ENCODE assay signal across 13 cellular contexts in genomic region chr7:84191842-84192241, GRCh38. TPM values are rescaled to one million over a fixed set of nuclear protein-coding genes. Genes with fewer than 3 reads are reported as not detected.
A peak's percentile ranks its signal among the peaks of the same experiment; 100 is the strongest.
DNase-seq lines count a peak whose midpoint lies in the region; ATAC-seq and TF ChIP-seq lines count a peak whose summit lies in the region.
"Had no signal": no experiment of that assay in that cellular context is flagged by ENCODE, and none has a peak within 500 bp of the region (broad histone marks: within the 10 kb centered on the region; RNA-seq: fewer than 3 reads in every experiment).

No MANE protein-coding gene starts in this region.

- H3K27me3 ChIP-seq in GM23338 (ENCODE audit: insufficient read depth) = no peaks in the 10 kb centered on the region
- H3K27me3 ChIP-seq in SK-N-SH (ENCODE audit: insufficient read depth) = no peaks in the 10 kb centered on the region
- H3K27me3 ChIP-seq in foreskin keratinocyte = no peaks in the 10 kb centered on the region
- no peaks in the 10 kb centered on the region for H3K27me3 ChIP-seq in spleen (replicated peaks in 1 of 7)
- H3K27me3 ChIP-seq: Peyer's patch, right lobe of liver had no signal

- H3K79me2 ChIP-seq in GM23338 (replicated peaks; ENCODE audit: insufficient read depth) (peaks cover 78% of the 10 kb centered on the region), SK-N-SH (ENCODE audit: insufficient read depth) (peaks cover 50% of the 10 kb centered on the region)

- H4K20me1 ChIP-seq in GM23338 (replicated peaks; ENCODE audit: insufficient read depth) (no peaks in the 10 kb centered on the region), SK-N-SH (ENCODE audit: insufficient read depth) (no peaks in the 10 kb centered on the region)

- no peak overlapping the region for H2AFZ ChIP-seq in GM23338
- H2AFZ ChIP-seq in SK-N-SH (ENCODE audit: low read depth) = peak overlapping the region; percentile 60

- no peak; a peak in 2 of 4 replicates for TF ChIP-seq EP300 in SK-N-SH (IDR thresholded peaks at IDR 0.05; ENCODE audit: borderline replicate concordance in 1 of 2, low read depth in 1 of 2, low read length in 1 of 2)

- no peak for TF ChIP-seq CTCF in GM23338 (conservative IDR thresholded peaks at IDR 0.05; ENCODE audit: low read depth in 2 of 2)
- no peak for TF ChIP-seq CTCF in SK-N-SH (IDR thresholded peaks at IDR 0.05)
- TF ChIP-seq CTCF in foreskin keratinocyte (conservative IDR thresholded peaks at IDR 0.05) = no peak
- TF ChIP-seq CTCF in spleen (IDR thresholded peaks at IDR 0.05 in 8 of 11, conservative IDR thresholded peaks at IDR 0.05 in 3 of 11) = no peak

- no peak for TF ChIP-seq RAD21 in SK-N-SH (IDR thresholded peaks at IDR 0.05; ENCODE audit: low read length)

- H3K36me3 Mint-ChIP-seq in GM23338 (ENCODE audit: low read depth) = no peaks in the 10 kb centered on the region
- H3K36me3 Mint-ChIP-seq: IgD-negative memory B cell, memory B cell had no signal

- peak overlapping the region; percentile 88 for H3K4me3 Mint-ChIP-seq in GM23338
- H3K4me3 Mint-ChIP-seq: IgD-negative memory B cell, memory B cell had no signal

- H3K27me3 Mint-ChIP-seq in GM23338 (ENCODE audit: insufficient read depth, low read depth, poor library complexity) = peaks cover 3% of the 10 kb centered on the region
- H3K27me3 Mint-ChIP-seq: IgD-negative memory B cell, memory B cell had no signal

- CTCF ChIA-PET in SK-N-SH (lab: Yijun Ruan, JAX) = no interaction called here

- no peaks in the 10 kb centered on the region for H3K9me3 ChIP-seq in SK-N-SH
- no peaks in the 10 kb centered on the region for H3K9me3 ChIP-seq in spleen
- H3K9me3 ChIP-seq: Peyer's patch, right lobe of liver had no signal

- H3K4me3 ChIP-seq in GM23338 (peak overlapping the region; percentile 65), SK-N-SH (ENCODE audit: low read depth in 2 of 2, low read length in 1 of 2) (peak overlapping the region; percentile 67 to 79; a peak in 3 of 4 replicates), spleen (peak overlapping the region in 6 of 8 donors; percentile 1 to 67 (median 39))
- H3K4me3 ChIP-seq: right lobe of liver had no signal

- intact Hi-C loops in spleen (cut with DNase I; ENCODE audit: low total_unique reads) (no loop called here), head of caudate nucleus (cut with DNase I) (no loop called here)

- H3K9me2 ChIP-seq in GM23338 (ENCODE audit: insufficient read depth) = no peaks in the 10 kb centered on the region
- H3K9me2 ChIP-seq in SK-N-SH = no peaks in the 10 kb centered on the region

- peak overlapping the region; percentile 23 for H3K27ac Mint-ChIP-seq in GM23338
- H3K27ac Mint-ChIP-seq: IgD-negative memory B cell, memory B cell had no signal

- no peak for ATAC-seq in GM23338
- no peak for ATAC-seq in foreskin keratinocyte
- ATAC-seq: right lobe of liver had no signal

- H3K27ac ChIP-seq in GM23338 (ENCODE audit: low read depth) = no peak overlapping the region
- H3K27ac ChIP-seq in SK-N-SH (ENCODE audit: low read depth in 2 of 2, low read length in 1 of 2) = peak overlapping the region; percentile 53 to 74; a peak in 3 of 4 replicates
- peak overlapping the region; percentile 85 for H3K27ac ChIP-seq in foreskin keratinocyte
- peak overlapping the region in 7 of 8 donors; percentile 6 to 74 (median 44) for H3K27ac ChIP-seq in spleen
- H3K27ac ChIP-seq in caudate nucleus (ENCODE audit: low read depth, low read length) = no peak overlapping the region
- H3K27ac ChIP-seq: Peyer's patch, right lobe of liver had no signal

- no peaks in the 10 kb centered on the region for H3K36me3 ChIP-seq in GM23338 (ENCODE audit: insufficient read depth)
- H3K36me3 ChIP-seq in SK-N-SH (replicated peaks in 1 of 2; ENCODE audit: control insufficient read depth in 1 of 2, insufficient read depth in 2 of 2, low read length in 1 of 2) = no peaks in the 10 kb centered on the region
- no peaks in the 10 kb centered on the region for H3K36me3 ChIP-seq in spleen
- H3K36me3 ChIP-seq: Peyer's patch, right lobe of liver had no signal

- H3K4me1 Mint-ChIP-seq in GM23338 = peaks cover 44% of the 10 kb centered on the region

- peak overlapping the region; percentile 77 for H3K9ac ChIP-seq in SK-N-SH

- DNase-seq in GM23338 (ENCODE audit: low spot score) (no peak), SK-N-SH (no peak), foreskin keratinocyte (no peak), spleen (no peak), head of caudate nucleus (no peak), caudate nucleus (lab: John Stamatoyannopoulos, UW) (no peak), CD1c-positive myeloid dendritic cell (ENCODE audit: extremely low spot score) (no peak)
- DNase-seq: activated T-cell treated with anti-CD3 and anti-CD28 coated beads, Interleukin-2, amount 50 U/mL, for 1 hour; NCI-H2081 treated with DMSO at 0.1 percent for 48 hours; Peyer's patch; right lobe of liver had no signal

- H3F3A ChIP-seq in GM23338 (replicated peaks; ENCODE audit: low read depth) (no peaks in the 10 kb centered on the region), SK-N-SH (replicated peaks; ENCODE audit: insufficient read depth) (peaks cover 41% of the 10 kb centered on the region)

- H3K9me3 Mint-ChIP-seq in GM23338 = no peaks in the 10 kb centered on the region
- H3K9me3 Mint-ChIP-seq: IgD-negative memory B cell, memory B cell had no signal

- H3K4me2 ChIP-seq in GM23338 (peak overlapping the region; percentile 79), SK-N-SH (peak overlapping the region; percentile 79)

- H3K4me1 ChIP-seq in GM23338 (ENCODE audit: insufficient read depth) = peaks cover 53% of the 10 kb centered on the region
- H3K4me1 ChIP-seq in SK-N-SH (ENCODE audit: control insufficient read depth in 1 of 2, insufficient read depth in 2 of 2, low read depth in 1 of 2, low read length in 1 of 2) = peaks cover 3 to 39% of the 10 kb centered on the region in 2 experiments; a peak in 2 of 4 replicates
- peaks cover 49% of the 10 kb centered on the region for H3K4me1 ChIP-seq in foreskin keratinocyte
- peaks cover 0 to 16% (median 4%) of the 10 kb centered on the region in 6 donors for H3K4me1 ChIP-seq in spleen
- H3K4me1 ChIP-seq: Peyer's patch, right lobe of liver had no signal

- POLR2A ChIA-PET in SK-N-SH (lab: Yijun Ruan, JAX) = no interaction called here

- TF ChIP-seq POLR2A in spleen (IDR thresholded peaks at IDR 0.05) = no peak

- 49% methylated on average over 1 of the region's 1 CpG for WGBS in SK-N-SH (ENCODE audit: low lambda C conversion rate)
- WGBS in spleen, 5 donors = 44 to 81% (median 72%) methylated on average over 1 of the region's 1 CpG

TF ChIP-seq in GM23338, 12 proteins besides CTCF, POLR2A, EP300 and RAD21 (continues in another document):
- no peak for TF ChIP-seq ETS1 (IDR thresholded peaks at IDR 0.05)

TF ChIP-seq in SK-N-SH, 30 proteins besides CTCF, POLR2A, EP300 and RAD21:
- 0 out of 2 replicates have a peak, but pooled peaks have one; percentile 6 for TF ChIP-seq JUND (IDR thresholded peaks at IDR 0.05)
- TF ChIP-seq MAX (IDR thresholded peaks at IDR 0.05; ENCODE audit: low read depth) = 0 out of 2 replicates have a peak, but pooled peaks have one; percentile 13
- no peak for TF ChIP-seq MEF2A (IDR thresholded peaks at IDR 0.05; ENCODE audit: borderline replicate concordance, low read depth)
- TF ChIP-seq MXI1 (IDR thresholded peaks at IDR 0.05; ENCODE audit: low read depth, low read length) = no peak
- peak; percentile 22; the same call in 1 of the 2 replicates for TF ChIP-seq FOSL2 (IDR thresholded peaks at IDR 0.05; ENCODE audit: borderline replicate concordance, low read depth)
- peak; percentile 59; the same call in 1 of the 2 replicates for TF ChIP-seq YY1 (IDR thresholded peaks at IDR 0.05; ENCODE audit: low read depth)
- peak; percentile 88 for TF ChIP-seq PBX3 (IDR thresholded peaks at IDR 0.05)
- peak; percentile 43; the same call in 1 of the 2 replicates for TF ChIP-seq TCF12 (IDR thresholded peaks at IDR 0.05)

RNA-seq across cellular contexts. Expression of gene SEMA3A, which starts 2.7 kb away (rescaled TPM):
- total RNA-seq in GM23338 (2014; rRNA removed; shearing (Covaris generic)) = 46.4 and 54.5 TPM in 2 replicates
- 12.3 and 19.8 TPM in 2 replicates for polyA plus RNA-seq in GM23338 (2016; fragmentation: Nextera tagmentation; extraction: Ambion mirVana)
- 15.9 and 16.5 TPM in 2 replicates for polyA plus RNA-seq in SK-N-SH (2012; rRNA removed)
- 19.7 and 22.3 TPM in 2 replicates for polyA plus RNA-seq in SK-N-SH (2012; cell fraction: cytosol; rRNA removed)
- polyA plus RNA-seq in SK-N-SH (2012; cell fraction: nucleus; rRNA removed) = 9.0 and 20.4 TPM in 2 replicates
- 3.2 and 4.6 TPM in 2 replicates for total RNA-seq in foreskin keratinocyte
- polyA plus RNA-seq in foreskin keratinocyte = 0.66 and 1.0 TPM in 2 replicates
- 10 to 100 TPM; 12.6 to 48.5 (median 37.0) TPM for total RNA-seq in spleen
- 1 to 10 TPM; 1.1 to 1.2 (median 1.2) TPM for polyA plus RNA-seq in spleen

Comparison
In these comparisons a context has a peak if more than half of its experiments do, and no peak if none do; other contexts are left out.
1. H3K27ac ChIP-seq: peak in SK-N-SH (2 of 2), foreskin keratinocyte (single experiment) and spleen (7 of 8); none in GM23338 (single experiment) and caudate nucleus (single experiment).
2. Peak in every context shown above with its lines, with median percentiles within 50 percentile points of each other: H3K4me3 ChIP-seq.